Comparison of ENCODE assay signal across 29 cellular contexts in genomic region chr3:87761795-87762194, GRCh38. TPM values are rescaled to one million over a fixed set of nuclear protein-coding genes. Genes with fewer than 3 reads are reported as not detected.
"Had no signal": no experiment of that assay in that cellular context is flagged by ENCODE, and none has a peak within 500 bp of the region (broad histone marks: within the 10 kb centered on the region; RNA-seq: fewer than 3 reads in every experiment).

No MANE protein-coding gene starts in this region.

- H3K9me3 Mint-ChIP-seq: effector memory CD8-positive, alpha-beta T cell; endodermal cell; memory B cell had no signal

- H3K36me3 Mint-ChIP-seq: memory B cell had no signal

- H3K4me3 ChIP-seq: colonic mucosa, esophagus squamous epithelium, gastrocnemius medialis, heart right ventricle, left lung, lung had no signal

- H3K4me3 Mint-ChIP-seq: dendritic cell treated with granulocyte-macrophage colony-stimulating factor and Interleukin-4, amounts not matched to agents 40 ng/mL and 50 ng/mL, for 4 days; effector memory CD8-positive, alpha-beta T cell; endodermal cell; memory B cell had no signal

- H3K4me1 Mint-ChIP-seq: endodermal cell, memory B cell had no signal

- ATAC-seq: effector memory CD8-positive, alpha-beta T cell; esophagus mucosa; gastrocnemius medialis; heart right ventricle; left lung; left ventricle myocardium superior had no signal

- DNase-seq: cerebellar nuclear complex; colonic mucosa; cortex of kidney; effector CD8-positive, alpha-beta T cell; effector memory CD8-positive, alpha-beta T cell; endodermal cell; erythroblast; esophagus squamous epithelium; foreskin fibroblast; foreskin melanocyte; gastrocnemius medialis; glutamatergic neuron; head of caudate nucleus; heart right ventricle; hippocampal formation; left ventricle myocardium superior; mammary epithelial cell; mesendoderm; midbrain had no signal

- H3K4me1 ChIP-seq: colonic mucosa, esophagus squamous epithelium, gastrocnemius medialis, heart right ventricle, left lung had no signal

- H3K27ac ChIP-seq: colonic mucosa, epithelial cell of prostate, esophagus squamous epithelium, gastrocnemius medialis, heart right ventricle, left lung had no signal

- H3K36me3 ChIP-seq: colonic mucosa, esophagus squamous epithelium, gastrocnemius medialis, heart right ventricle, left lung had no signal

- H3K9me3 ChIP-seq: colonic mucosa, esophagus squamous epithelium, gastrocnemius medialis, heart right ventricle had no signal

- H3K27ac Mint-ChIP-seq: dendritic cell treated with granulocyte-macrophage colony-stimulating factor and Interleukin-4, amounts not matched to agents 40 ng/mL and 50 ng/mL, for 4 days; effector memory CD8-positive, alpha-beta T cell; endodermal cell; memory B cell had no signal

- H3K27me3 Mint-ChIP-seq: dendritic cell treated with granulocyte-macrophage colony-stimulating factor and Interleukin-4, amounts not matched to agents 40 ng/mL and 50 ng/mL, for 4 days; effector memory CD8-positive, alpha-beta T cell; memory B cell had no signal

- H3K27me3 ChIP-seq: colonic mucosa, esophagus squamous epithelium, gastrocnemius medialis, heart right ventricle, left lung had no signal

RNA-seq across cellular contexts. Expression of gene HTR1F, which starts 30.7 kb away (rescaled TPM):
- total RNA-seq: chondrocyte, dermis microvascular lymphatic vessel endothelial cell, esophagus mucosa, kidney epithelial cell, mammary epithelial cell had no signal
- polyA plus RNA-seq: keratinocyte, mammary epithelial cell had no signal
